1 cellular context compared by ENCODE assay signal in genomic region chr1:181139631-181140051, GRCh38.
TF ChIP-seq lines count a peak whose summit lies in the region.

No MANE protein-coding gene starts in this region.

TF ChIP-seq in A549, 52 proteins besides CTCF, POLR2A, EP300 and RAD21 (continued from another document):
- TF ChIP-seq REST (IDR thresholded peaks at IDR 0.05) = no peak
- no peak for TF ChIP-seq BCL3 (IDR thresholded peaks at IDR 0.05)
- no peak for TF ChIP-seq CHD4 (IDR thresholded peaks at IDR 0.05; ENCODE audit: borderline replicate concordance)
- no peak for TF ChIP-seq EHF (CRISPR knock-in tag; IDR thresholded peaks at IDR 0.05)
- no peak for TF ChIP-seq RARB (CRISPR knock-in tag; IDR thresholded peaks at IDR 0.05)
- TF ChIP-seq NFE2L2 (conservative IDR thresholded peaks at IDR 0.05; ENCODE audit: low read length) = no peak
- TF ChIP-seq BHLHE40 (IDR thresholded peaks at IDR 0.05; ENCODE audit: low read depth, low read length) = no peak
- TF ChIP-seq TFCP2L1 (CRISPR knock-in tag; IDR thresholded peaks at IDR 0.05) = no peak
- no peak for TF ChIP-seq EHMT2 (IDR thresholded peaks at IDR 0.05; ENCODE audit: low read depth)
- no peak for TF ChIP-seq HDAC2 (IDR thresholded peaks at IDR 0.05)
- TF ChIP-seq RNF2 (IDR thresholded peaks at IDR 0.05; ENCODE audit: borderline replicate concordance, low read depth) = no peak
- TF ChIP-seq NR3C1 (IDR thresholded peaks at IDR 0.05) = no peak
- no peak for TF ChIP-seq KDM1A (IDR thresholded peaks at IDR 0.05; ENCODE audit: low read depth)
